In the genomic region with DNA sequence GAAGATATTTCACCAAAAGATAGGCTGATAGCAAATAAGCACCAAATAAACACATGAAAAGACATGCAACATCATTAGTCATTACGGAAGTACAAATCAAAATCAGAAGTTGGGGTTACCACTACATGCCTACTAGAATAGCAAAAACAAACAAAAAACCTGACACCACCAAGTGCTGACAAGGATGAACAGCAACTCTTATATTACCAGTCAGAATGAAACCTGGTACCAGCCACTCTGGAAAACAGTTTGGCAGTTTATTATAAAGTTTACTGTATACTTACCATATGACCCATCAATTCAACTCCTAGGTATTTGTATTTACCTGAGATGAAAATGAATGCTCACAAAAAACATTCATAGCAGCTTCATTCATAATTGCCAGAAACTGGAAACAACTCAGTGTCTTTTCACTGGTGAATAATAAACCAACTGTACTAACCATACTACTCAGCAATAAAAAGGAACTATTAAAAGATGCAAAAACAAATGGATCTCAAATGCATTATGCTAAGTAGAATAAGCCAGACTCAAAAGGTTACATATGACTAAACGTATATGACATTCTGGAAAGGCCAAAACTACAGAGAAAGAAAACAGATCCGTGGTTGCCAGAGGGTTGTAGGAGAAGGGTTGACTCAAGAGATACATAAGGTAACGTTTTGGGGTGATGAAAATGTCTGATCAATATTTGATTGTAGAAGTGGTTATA, we compare ENCODE assay signal across 19 cellular contexts. TPM values are rescaled to one million over a fixed set of nuclear protein-coding genes. Genes with fewer than 3 reads are reported as not detected.
DNase-seq lines count a peak whose midpoint lies in the region; ATAC-seq and TF ChIP-seq lines count a peak whose summit lies in the region.
"Had no signal": no experiment of that assay in that cellular context is flagged by ENCODE, and none has a peak within 500 bp of the region (broad histone marks: within the 10 kb centered on the region; RNA-seq: fewer than 3 reads in every experiment).

No MANE protein-coding gene starts in this region.

- CTCF ChIA-PET in activated CD4-positive, alpha-beta memory T cell treated with anti-CD3 and anti-CD28 coated beads, Interleukin-2, amount 10 ng/mL, durations not matched to agents 7 days and 5 days (lab: Charles Lee), result interaction anchor here (0.7 to 4.1 kb wide), 4 partner anchors 28 to 90 kb away, joined by 3 to 23 read pairs (median 4); no protein-coding TSS in a partner anchor
- CTCF ChIA-PET in naive thymus-derived CD4-positive, alpha-beta T cell (lab: Charles Lee), result no interaction called here
- CTCF ChIA-PET in Calu3 (lab: Charles Lee), result no interaction called here

- peak overlapping the region; percentile 78 for H3K27ac Mint-ChIP-seq in activated CD4-positive, alpha-beta T cell treated with anti-CD3 and anti-CD28 coated beads, Interleukin-2, amount 10 ng/mL, durations not matched to agents 24 days and 14 days
- H3K27ac Mint-ChIP-seq in activated CD4-positive, alpha-beta memory T cell treated with anti-CD3 and anti-CD28 coated beads, Interleukin-2, amount 10 ng/mL, durations not matched to agents 7 days and 5 days, result peak overlapping the region; percentile 56
- H3K27ac Mint-ChIP-seq in naive thymus-derived CD4-positive, alpha-beta T cell, result peak overlapping the region in 1 of 9 donors; percentile 55
- H3K27ac Mint-ChIP-seq in Calu3 (ENCODE audit: unreplicated experiment), result no peak overlapping the region
- H3K27ac Mint-ChIP-seq: HFFc6 had no signal

- peaks cover 61% of the 10 kb centered on the region for H3K36me3 Mint-ChIP-seq in activated CD4-positive, alpha-beta T cell treated with anti-CD3 and anti-CD28 coated beads, Interleukin-2, amount 10 ng/mL, durations not matched to agents 24 days and 14 days (ENCODE audit: low read depth)
- H3K36me3 Mint-ChIP-seq in activated CD4-positive, alpha-beta memory T cell treated with anti-CD3 and anti-CD28 coated beads, Interleukin-2, amount 10 ng/mL, durations not matched to agents 7 days and 5 days (ENCODE audit: low read depth), result peaks cover 65% of the 10 kb centered on the region
- H3K36me3 Mint-ChIP-seq in naive thymus-derived CD4-positive, alpha-beta T cell, result peaks cover 6 to 47% (median 41%) of the 10 kb centered on the region in 5 donors
- peaks cover 19% of the 10 kb centered on the region for H3K36me3 Mint-ChIP-seq in Calu3 (ENCODE audit: insufficient read depth, unreplicated experiment)

- no peak overlapping the region for H3K4me3 ChIP-seq in naive thymus-derived CD4-positive, alpha-beta T cell (ENCODE audit: low read length)

- H3K4me1 ChIP-seq in naive thymus-derived CD4-positive, alpha-beta T cell (ENCODE audit: control insufficient read depth in 2 of 2, insufficient read depth in 2 of 2, low read length in 2 of 2), result peaks cover 4 to 6% of the 10 kb centered on the region in 2 donors

- peak; percentile 57 for ATAC-seq in GM21381 (IDR thresholded peaks at IDR 0.05; ENCODE audit: unreplicated experiment)
- ATAC-seq in naive thymus-derived CD4-positive, alpha-beta T cell, result peak; percentile 38
- no peak for ATAC-seq in HG02763 (IDR thresholded peaks at IDR 0.05; ENCODE audit: unreplicated experiment)
- ATAC-seq: esophagus mucosa had no signal

- peaks cover 0 to 53% (median 20%) of the 10 kb centered on the region in 3 experiments for H3K36me3 ChIP-seq in naive thymus-derived CD4-positive, alpha-beta T cell (ENCODE audit: control insufficient read depth in 2 of 3, insufficient read depth in 3 of 3, low read length in 3 of 3)

- no peaks in the 10 kb centered on the region for H3K27me3 Mint-ChIP-seq in activated CD4-positive, alpha-beta T cell treated with anti-CD3 and anti-CD28 coated beads, Interleukin-2, amount 10 ng/mL, durations not matched to agents 24 days and 14 days
- H3K27me3 Mint-ChIP-seq in activated CD4-positive, alpha-beta memory T cell treated with anti-CD3 and anti-CD28 coated beads, Interleukin-2, amount 10 ng/mL, durations not matched to agents 7 days and 5 days, result no peaks in the 10 kb centered on the region
- H3K27me3 Mint-ChIP-seq in naive thymus-derived CD4-positive, alpha-beta T cell, result no peaks in the 10 kb centered on the region
- no peaks in the 10 kb centered on the region for H3K27me3 Mint-ChIP-seq in Calu3 (ENCODE audit: unreplicated experiment)
- H3K27me3 Mint-ChIP-seq: T-cell had no signal

- intact Hi-C loops in activated CD4-positive, alpha-beta T cell treated with anti-CD3 and anti-CD28 coated beads, Interleukin-2, amount 10 ng/mL, durations not matched to agents 24 days and 14 days (cut with micrococcal nuclease), result loop anchor here (2.0 kb wide), 1 partner anchor 35 kb away; no protein-coding TSS in a partner anchor
- intact Hi-C loops in naive thymus-derived CD4-positive, alpha-beta T cell (cut with micrococcal nuclease), result loop anchor here in 1 of 2 donors (1.0 to 5.0 kb wide), 2 partner anchors 34 to 89 kb away; partner anchors contain the start of gene NUP153
- intact Hi-C loops in Calu3 (cut with micrococcal nuclease; ENCODE audit: unreplicated experiment), result no loop called here

- H3K4me3 Mint-ChIP-seq in activated CD4-positive, alpha-beta T cell treated with anti-CD3 and anti-CD28 coated beads, Interleukin-2, amount 10 ng/mL, durations not matched to agents 24 days and 14 days, result no peak overlapping the region
- H3K4me3 Mint-ChIP-seq in activated CD4-positive, alpha-beta memory T cell treated with anti-CD3 and anti-CD28 coated beads, Interleukin-2, amount 10 ng/mL, durations not matched to agents 7 days and 5 days, result no peak overlapping the region
- H3K4me3 Mint-ChIP-seq in naive thymus-derived CD4-positive, alpha-beta T cell, result no peak overlapping the region
- no peak overlapping the region for H3K4me3 Mint-ChIP-seq in Calu3 (ENCODE audit: low read depth, unreplicated experiment)
- H3K4me3 Mint-ChIP-seq: HFFc6, T-cell had no signal

- no peaks in the 10 kb centered on the region for H3K27me3 ChIP-seq in naive thymus-derived CD4-positive, alpha-beta T cell (ENCODE audit: control insufficient read depth in 2 of 2, insufficient read depth in 2 of 2, low read length in 2 of 2)

- no TSS peak for BruUV-seq in Calu3 (replicated peaks; lab: Mats Ljungman, UMichigan)

- no peak for TF ChIP-seq CTCF in Calu3 (IDR thresholded peaks at IDR 0.05; ENCODE audit: unreplicated experiment)

- H3K9me3 ChIP-seq in naive thymus-derived CD4-positive, alpha-beta T cell (ENCODE audit: control insufficient read depth in 2 of 3, low read length in 3 of 3), result no peaks in the 10 kb centered on the region

- H3K27ac ChIP-seq in naive thymus-derived CD4-positive, alpha-beta T cell (ENCODE audit: low read depth, low read length), result no peak overlapping the region

- H3K9me3 Mint-ChIP-seq in activated CD4-positive, alpha-beta T cell treated with anti-CD3 and anti-CD28 coated beads, Interleukin-2, amount 10 ng/mL, durations not matched to agents 24 days and 14 days, result no peaks in the 10 kb centered on the region
- H3K9me3 Mint-ChIP-seq in activated CD4-positive, alpha-beta memory T cell treated with anti-CD3 and anti-CD28 coated beads, Interleukin-2, amount 10 ng/mL, durations not matched to agents 7 days and 5 days, result no peaks in the 10 kb centered on the region
- no peaks in the 10 kb centered on the region for H3K9me3 Mint-ChIP-seq in naive thymus-derived CD4-positive, alpha-beta T cell
- H3K9me3 Mint-ChIP-seq in Calu3 (ENCODE audit: low read depth, unreplicated experiment), result no peaks in the 10 kb centered on the region
- H3K9me3 Mint-ChIP-seq: HFFc6, T-cell had no signal

- POLR2A ChIA-PET in activated CD4-positive, alpha-beta memory T cell treated with anti-CD3 and anti-CD28 coated beads, Interleukin-2, amount 10 ng/mL, durations not matched to agents 7 days and 5 days (lab: Charles Lee), result interaction anchor here (1.5 kb wide), 1 partner anchor 72 kb away, joined by 3 read pairs; no protein-coding TSS in a partner anchor
- POLR2A ChIA-PET in naive thymus-derived CD4-positive, alpha-beta T cell (lab: Charles Lee), result no interaction called here

- no peak for DNase-seq in activated CD4-positive, alpha-beta T cell treated with anti-CD3 and anti-CD28 coated beads, Interleukin-2, amount 10 ng/mL, durations not matched to agents 24 days and 14 days
- DNase-seq in activated CD4-positive, alpha-beta T cell treated with anti-CD3 and anti-CD28 coated beads, Interleukin-2, amount 50 U/mL, for 4 hours, result no peak
- no peak for DNase-seq in activated CD4-positive, alpha-beta memory T cell treated with anti-CD3 and anti-CD28 coated beads, Interleukin-2, amount 10 ng/mL, durations not matched to agents 7 days and 5 days
- DNase-seq in naive thymus-derived CD4-positive, alpha-beta T cell, result no peak
- no peak for DNase-seq in Calu3
- DNase-seq in mucosa of gallbladder (ENCODE audit: low spot score), result no peak
- DNase-seq: activated CD4-positive, CD25-positive, alpha-beta regulatory T cell treated with anti-CD3 and anti-CD28 coated beads, Interleukin-2, amount 50 U/mL, for 72 hours; activated effector memory CD4-positive, alpha-beta T cell treated with Interleukin-2 at 50 U/mL for 16 hours; cortex of kidney; HFFc6; kidney glomerular epithelial cell; midbrain; NCI-H1092; stimulated activated CD4-positive, alpha-beta T cell treated with anti-CD3 and anti-CD28 coated beads, Interleukin-4, amount 100 ng/mL, for 1 hour; T-cell; trophoblast cell had no signal

- peaks cover 19% of the 10 kb centered on the region for H3K4me1 Mint-ChIP-seq in activated CD4-positive, alpha-beta T cell treated with anti-CD3 and anti-CD28 coated beads, Interleukin-2, amount 10 ng/mL, durations not matched to agents 24 days and 14 days
- H3K4me1 Mint-ChIP-seq in activated CD4-positive, alpha-beta memory T cell treated with anti-CD3 and anti-CD28 coated beads, Interleukin-2, amount 10 ng/mL, durations not matched to agents 7 days and 5 days, result peaks cover 42% of the 10 kb centered on the region
- peaks cover 0 to 30% (median 24%) of the 10 kb centered on the region in 7 donors for H3K4me1 Mint-ChIP-seq in naive thymus-derived CD4-positive, alpha-beta T cell
- H3K4me1 Mint-ChIP-seq in Calu3 (ENCODE audit: low read depth, unreplicated experiment), result no peaks in the 10 kb centered on the region

RNA-seq across cellular contexts. Expression of gene NUP153, which starts 33.0 kb away (rescaled TPM):
- 108 and 109 TPM in 2 replicates for total RNA-seq in activated CD4-positive, alpha-beta T cell treated with anti-CD3 and anti-CD28 coated beads, Interleukin-2, amount 10 ng/mL, durations not matched to agents 24 days and 14 days
- total RNA-seq in activated CD4-positive, alpha-beta memory T cell treated with anti-CD3 and anti-CD28 coated beads, Interleukin-2, amount 10 ng/mL, durations not matched to agents 7 days and 5 days, result 10 to 100 TPM; 74.0 to 75.8 TPM
- total RNA-seq in naive thymus-derived CD4-positive, alpha-beta T cell, result 10 to 100 TPM; 47.7 to 90.9 (median 53.0) TPM
- polyA plus RNA-seq in naive thymus-derived CD4-positive, alpha-beta T cell, result 1 to 10 TPM; 2.5 to 6.5 TPM
- total RNA-seq in Calu3 (2022) (36.3 and 36.4 TPM in 2 replicates), mucosa of gallbladder (28.5 TPM)
